Comparison of ENCODE assay signal across 5 cellular contexts in the genomic region with DNA sequence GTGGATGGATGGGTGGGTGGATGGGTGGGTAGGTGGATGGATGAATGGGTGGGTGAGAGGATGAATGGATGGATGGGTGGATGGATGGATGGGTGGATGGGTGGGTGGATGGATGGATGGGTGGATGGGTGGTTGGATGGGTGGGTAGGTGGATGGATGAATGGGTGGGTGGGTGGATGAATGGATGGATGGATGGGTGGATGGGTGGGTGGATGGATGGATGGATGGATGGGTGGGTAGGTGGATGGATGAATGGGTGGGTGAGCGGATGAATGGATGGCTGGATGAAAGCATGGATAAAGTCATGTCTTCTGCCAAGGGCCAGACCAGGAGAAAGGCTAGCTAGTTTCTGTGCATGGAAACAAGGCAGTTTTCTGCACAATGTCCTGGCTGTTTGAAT. TPM values are rescaled to one million over a fixed set of nuclear protein-coding genes. Genes with fewer than 3 reads are reported as not detected.
"Had no signal": no experiment of that assay in that cellular context is flagged by ENCODE, and none has a peak within 500 bp of the region (broad histone marks: within the 10 kb centered on the region; RNA-seq: fewer than 3 reads in every experiment).

No MANE protein-coding gene starts in this region.

RNA-seq across cellular contexts. Expression of a gene that starts 35.8 kb away (rescaled TPM):
- total RNA-seq: HepG2, HT-29, HT1080, IMR-90 had no signal
- polyA plus RNA-seq: IgD-negative memory B cell, IMR-90 had no signal

RNA-seq across cellular contexts. Expression of a gene that starts 46.9 kb away (rescaled TPM):
- total RNA-seq: HepG2, HT-29, HT1080, IMR-90 had no signal
- polyA plus RNA-seq: HepG2, IgD-negative memory B cell, IMR-90 had no signal
